In genomic region chr3:169968224-169968623, GRCh38 we compare ENCODE assay signal across 10 cellular contexts. TPM values are rescaled to one million over a fixed set of nuclear protein-coding genes. Genes with fewer than 3 reads are reported as not detected.
A peak's percentile ranks its signal among the peaks of the same experiment; 100 is the strongest.
DNase-seq lines count a peak whose midpoint lies in the region; ATAC-seq and TF ChIP-seq lines count a peak whose summit lies in the region.
"Had no signal": no experiment of that assay in that cellular context is flagged by ENCODE, and none has a peak within 500 bp of the region (broad histone marks: within the 10 kb centered on the region; RNA-seq: fewer than 3 reads in every experiment).

No MANE protein-coding gene starts in this region.

- CTCF ChIA-PET in activated naive CD4-positive, alpha-beta T cell treated with anti-CD3 and anti-CD28 coated beads for 36 hours (lab: Charles Lee) = interaction anchor here (0.7 to 3.0 kb wide), 6 partner anchors 10 to 388 kb away, joined by 3 to 11 read pairs (median 4); no protein-coding TSS in a partner anchor

- H3K9ac ChIP-seq in subcutaneous abdominal adipose tissue (ENCODE audit: low read length in 5 of 5) = peak overlapping the region in 3 of 5 donors; percentile 16 to 98 (median 96)

- peaks cover 0 to 7% (median 0%) of the 10 kb centered on the region in 5 donors for H3K9me3 ChIP-seq in subcutaneous abdominal adipose tissue (ENCODE audit: control insufficient read depth in 5 of 5, low read length in 5 of 5)
- H3K9me3 ChIP-seq: Caco-2 had no signal

- H3K4me1 ChIP-seq in subcutaneous abdominal adipose tissue (ENCODE audit: control insufficient read depth in 5 of 5, insufficient read depth in 5 of 5, low read length in 5 of 5) = peaks cover 1 to 38% (median 30%) of the 10 kb centered on the region in 5 donors

- intact Hi-C loops in activated naive CD4-positive, alpha-beta T cell treated with anti-CD3 and anti-CD28 coated beads for 36 hours (cut with micrococcal nuclease) = loop anchor here (5.0 kb wide), 1 partner anchor 389 kb away; the partner anchor contains the start of gene SKIL

- peak overlapping the region; percentile 96 for H3K4me3 Mint-ChIP-seq in activated naive CD4-positive, alpha-beta T cell treated with anti-CD3 and anti-CD28 coated beads for 36 hours
- H3K4me3 Mint-ChIP-seq in activated naive CD8-positive, alpha-beta T cell treated with anti-CD3 and anti-CD28 coated beads, Interleukin-2, amount 10 ng/mL, durations not matched to agents 7 days and 5 days = peak overlapping the region; percentile 97

- H3K4me3 ChIP-seq in kidney epithelial cell (ENCODE audit: low read depth, low read length) (peak overlapping the region; percentile 5), subcutaneous abdominal adipose tissue (ENCODE audit: low read depth in 1 of 5, low read length in 5 of 5) (peak overlapping the region in 1 of 5 donors; percentile 89)

- H3K27ac ChIP-seq in subcutaneous abdominal adipose tissue (ENCODE audit: low read depth, low read length) = peak overlapping the region; percentile 87
- H3K27ac ChIP-seq in caudate nucleus (ENCODE audit: low read depth, low read length) = no peak overlapping the region

- H3K27me3 ChIP-seq in kidney epithelial cell (ENCODE audit: control insufficient read depth, insufficient read depth, low read length) (no peaks in the 10 kb centered on the region), subcutaneous abdominal adipose tissue (ENCODE audit: control insufficient read depth in 5 of 5, insufficient read depth in 4 of 5, low read length in 5 of 5) (no peaks in the 10 kb centered on the region)

- TF ChIP-seq CTCF in kidney epithelial cell (IDR thresholded peaks at IDR 0.05; ENCODE audit: insufficient read depth, low read length, poor library complexity, severe bottlenecking) = no peak

- H3K36me3 Mint-ChIP-seq in activated naive CD4-positive, alpha-beta T cell treated with anti-CD3 and anti-CD28 coated beads for 36 hours (ENCODE audit: low read depth) = peaks cover 8% of the 10 kb centered on the region
- H3K36me3 Mint-ChIP-seq in activated naive CD8-positive, alpha-beta T cell treated with anti-CD3 and anti-CD28 coated beads, Interleukin-2, amount 10 ng/mL, durations not matched to agents 7 days and 5 days = peaks cover 23% of the 10 kb centered on the region

- peak overlapping the region; percentile 20 for H3K27ac Mint-ChIP-seq in activated naive CD4-positive, alpha-beta T cell treated with anti-CD3 and anti-CD28 coated beads for 36 hours
- H3K27ac Mint-ChIP-seq in activated naive CD8-positive, alpha-beta T cell treated with anti-CD3 and anti-CD28 coated beads, Interleukin-2, amount 10 ng/mL, durations not matched to agents 7 days and 5 days = no peak overlapping the region

- DNase-seq in activated naive CD4-positive, alpha-beta T cell treated with anti-CD3 and anti-CD28 coated beads for 36 hours = no peak
- DNase-seq in activated naive CD4-positive, alpha-beta T cell (lab: John Stamatoyannopoulos, UW) = no peak
- DNase-seq in activated naive CD8-positive, alpha-beta T cell treated with anti-CD3 and anti-CD28 coated beads, Interleukin-2, amount 10 ng/mL, durations not matched to agents 7 days and 5 days = no peak
- DNase-seq in kidney epithelial cell (ENCODE audit: low read depth) (no peak), caudate nucleus (lab: John Stamatoyannopoulos, UW) (no peak)
- DNase-seq: Caco-2, NCI-H748 treated with DMSO at 0.1 percent for 48 hours had no signal

- no peak for ATAC-seq in activated naive CD8-positive, alpha-beta T cell treated with anti-CD3 and anti-CD28 coated beads, Interleukin-2, amount 10 ng/mL, durations not matched to agents 7 days and 5 days (ENCODE audit: low read depth)
- no peak for ATAC-seq in HG03175 (IDR thresholded peaks at IDR 0.05; ENCODE audit: unreplicated experiment)
- ATAC-seq in HG03354 (IDR thresholded peaks at IDR 0.05; ENCODE audit: poor library complexity, severe bottlenecking, unreplicated experiment) = no peak

- H3K9me3 Mint-ChIP-seq in activated naive CD4-positive, alpha-beta T cell treated with anti-CD3 and anti-CD28 coated beads for 36 hours = peaks cover 6% of the 10 kb centered on the region
- H3K9me3 Mint-ChIP-seq in activated naive CD8-positive, alpha-beta T cell treated with anti-CD3 and anti-CD28 coated beads, Interleukin-2, amount 10 ng/mL, durations not matched to agents 7 days and 5 days = peaks cover 7% of the 10 kb centered on the region

- no peaks in the 10 kb centered on the region for H3K36me3 ChIP-seq in kidney epithelial cell (ENCODE audit: control insufficient read depth, insufficient read depth, low read length)
- H3K36me3 ChIP-seq in subcutaneous abdominal adipose tissue (ENCODE audit: control insufficient read depth in 5 of 5, insufficient read depth in 5 of 5, low read length in 5 of 5) = peaks cover 0 to 4% (median 0%) of the 10 kb centered on the region in 5 donors

- no peaks in the 10 kb centered on the region for H3K27me3 Mint-ChIP-seq in activated naive CD4-positive, alpha-beta T cell treated with anti-CD3 and anti-CD28 coated beads for 36 hours (ENCODE audit: low read depth)
- H3K27me3 Mint-ChIP-seq in activated naive CD8-positive, alpha-beta T cell treated with anti-CD3 and anti-CD28 coated beads, Interleukin-2, amount 10 ng/mL, durations not matched to agents 7 days and 5 days = no peaks in the 10 kb centered on the region

- H3K4me1 Mint-ChIP-seq in activated naive CD4-positive, alpha-beta T cell treated with anti-CD3 and anti-CD28 coated beads for 36 hours (ENCODE audit: low read depth) = peaks cover 66% of the 10 kb centered on the region
- H3K4me1 Mint-ChIP-seq in activated naive CD8-positive, alpha-beta T cell treated with anti-CD3 and anti-CD28 coated beads, Interleukin-2, amount 10 ng/mL, durations not matched to agents 7 days and 5 days = peaks cover 36% of the 10 kb centered on the region

- POLR2A ChIA-PET in activated naive CD8-positive, alpha-beta T cell treated with anti-CD3 and anti-CD28 coated beads, Interleukin-2, amount 10 ng/mL, durations not matched to agents 7 days and 5 days (lab: Charles Lee) = interaction anchor here (0.6 to 2.5 kb wide), 3 partner anchors 34 to 210 kb away, joined by 3 to 14 read pairs (median 11); partner anchors contain the start of gene TERC

RNA-seq across cellular contexts. Expression of gene SEC62, which starts 1.6 kb away (rescaled TPM):
- 10 to 100 TPM; 60.0 to 73.3 TPM for total RNA-seq in activated naive CD4-positive, alpha-beta T cell treated with anti-CD3 and anti-CD28 coated beads for 36 hours
- 10 to 100 TPM; 77.1 to 77.4 TPM for total RNA-seq in activated naive CD8-positive, alpha-beta T cell treated with anti-CD3 and anti-CD28 coated beads, Interleukin-2, amount 10 ng/mL, durations not matched to agents 7 days and 5 days
- 28.1 and 31.1 TPM in 2 replicates for total RNA-seq in kidney epithelial cell

RNA-seq across cellular contexts. Expression of gene SAMD7, which starts 56.9 kb away (rescaled TPM):
- not detected for total RNA-seq in activated naive CD4-positive, alpha-beta T cell treated with anti-CD3 and anti-CD28 coated beads for 36 hours
- not detected for total RNA-seq in activated naive CD8-positive, alpha-beta T cell treated with anti-CD3 and anti-CD28 coated beads, Interleukin-2, amount 10 ng/mL, durations not matched to agents 7 days and 5 days
- total RNA-seq in kidney epithelial cell = not detected in 2 replicates
- total RNA-seq: Caco-2 had no signal
